1 cellular context compared by ENCODE assay signal in the genomic region with DNA sequence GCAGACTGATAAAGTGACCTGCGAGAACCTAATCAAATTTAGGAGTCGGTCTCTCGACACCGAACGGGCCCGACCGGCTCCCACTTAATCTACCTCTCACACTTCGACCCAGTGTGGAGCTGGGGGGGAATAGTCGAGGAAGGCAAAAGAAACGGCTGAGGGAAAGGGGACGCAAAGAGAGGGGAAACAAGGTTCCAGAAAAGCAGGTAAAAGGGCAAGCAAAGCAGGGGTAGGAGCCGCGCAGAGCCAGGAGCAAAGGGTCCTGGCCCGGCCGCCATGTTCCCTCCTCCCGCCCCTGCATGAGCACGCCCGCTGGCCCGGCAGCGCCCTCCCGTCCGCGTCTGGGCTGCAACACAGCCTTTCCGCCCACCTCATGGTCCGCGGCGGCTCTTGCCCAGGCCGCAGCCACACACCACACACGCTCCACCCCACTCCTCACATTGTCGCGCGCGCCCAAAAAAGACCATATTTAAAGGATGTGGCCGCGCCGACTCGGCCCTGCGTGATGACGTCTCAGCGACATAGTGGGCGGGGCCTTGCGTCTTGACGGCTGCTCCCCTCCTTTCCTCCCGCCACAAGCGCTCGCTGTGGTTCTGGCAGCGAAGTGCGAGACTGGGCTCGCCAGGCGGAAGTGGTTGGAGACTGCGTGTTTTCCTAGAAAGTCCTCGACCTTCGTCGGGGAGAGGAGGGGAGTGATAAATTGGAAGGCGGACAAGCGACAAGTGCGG.
TF ChIP-seq lines count a peak whose summit lies in the region.

A gene with protein sequence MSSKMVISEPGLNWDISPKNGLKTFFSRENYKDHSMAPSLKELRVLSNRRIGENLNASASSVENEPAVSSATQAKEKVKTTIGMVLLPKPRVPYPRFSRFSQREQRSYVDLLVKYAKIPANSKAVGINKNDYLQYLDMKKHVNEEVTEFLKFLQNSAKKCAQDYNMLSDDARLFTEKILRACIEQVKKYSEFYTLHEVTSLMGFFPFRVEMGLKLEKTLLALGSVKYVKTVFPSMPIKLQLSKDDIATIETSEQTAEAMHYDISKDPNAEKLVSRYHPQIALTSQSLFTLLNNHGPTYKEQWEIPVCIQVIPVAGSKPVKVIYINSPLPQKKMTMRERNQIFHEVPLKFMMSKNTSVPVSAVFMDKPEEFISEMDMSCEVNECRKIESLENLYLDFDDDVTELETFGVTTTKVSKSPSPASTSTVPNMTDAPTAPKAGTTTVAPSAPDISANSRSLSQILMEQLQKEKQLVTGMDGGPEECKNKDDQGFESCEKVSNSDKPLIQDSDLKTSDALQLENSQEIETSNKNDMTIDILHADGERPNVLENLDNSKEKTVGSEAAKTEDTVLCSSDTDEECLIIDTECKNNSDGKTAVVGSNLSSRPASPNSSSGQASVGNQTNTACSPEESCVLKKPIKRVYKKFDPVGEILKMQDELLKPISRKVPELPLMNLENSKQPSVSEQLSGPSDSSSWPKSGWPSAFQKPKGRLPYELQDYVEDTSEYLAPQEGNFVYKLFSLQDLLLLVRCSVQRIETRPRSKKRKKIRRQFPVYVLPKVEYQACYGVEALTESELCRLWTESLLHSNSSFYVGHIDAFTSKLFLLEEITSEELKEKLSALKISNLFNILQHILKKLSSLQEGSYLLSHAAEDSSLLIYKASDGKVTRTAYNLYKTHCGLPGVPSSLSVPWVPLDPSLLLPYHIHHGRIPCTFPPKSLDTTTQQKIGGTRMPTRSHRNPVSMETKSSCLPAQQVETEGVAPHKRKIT (minus strand): TSS at position 510 of the 728 bp plus-strand sequence. CDS start 1,165 bp downstream, outside the sequence.

TF ChIP-seq in HEK293, 187 proteins besides CTCF, POLR2A, EP300 and RAD21 (continued from another document and continues in another):
- TF ChIP-seq, protein P1, sequence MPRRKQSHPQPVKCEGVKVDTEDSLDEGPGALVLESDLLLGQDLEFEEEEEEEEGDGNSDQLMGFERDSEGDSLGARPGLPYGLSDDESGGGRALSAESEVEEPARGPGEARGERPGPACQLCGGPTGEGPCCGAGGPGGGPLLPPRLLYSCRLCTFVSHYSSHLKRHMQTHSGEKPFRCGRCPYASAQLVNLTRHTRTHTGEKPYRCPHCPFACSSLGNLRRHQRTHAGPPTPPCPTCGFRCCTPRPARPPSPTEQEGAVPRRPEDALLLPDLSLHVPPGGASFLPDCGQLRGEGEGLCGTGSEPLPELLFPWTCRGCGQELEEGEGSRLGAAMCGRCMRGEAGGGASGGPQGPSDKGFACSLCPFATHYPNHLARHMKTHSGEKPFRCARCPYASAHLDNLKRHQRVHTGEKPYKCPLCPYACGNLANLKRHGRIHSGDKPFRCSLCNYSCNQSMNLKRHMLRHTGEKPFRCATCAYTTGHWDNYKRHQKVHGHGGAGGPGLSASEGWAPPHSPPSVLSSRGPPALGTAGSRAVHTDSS (tag by site-specific recombination; IDR thresholded peaks at IDR 0.05), result no peak
- TF ChIP-seq ZNF670 (tag by site-specific recombination; IDR thresholded peaks at IDR 0.05; ENCODE audit: low read depth) (no peak), ZNF140 (tag by site-specific recombination; IDR thresholded peaks at IDR 0.05) (no peak), ZFP37 (tag by site-specific recombination; IDR thresholded peaks at IDR 0.05) (no peak), ZNF394 (tag by site-specific recombination; IDR thresholded peaks at IDR 0.05; ENCODE audit: borderline replicate concordance) (peak; percentile 24; the same call in 1 of the 2 replicates), ZNF623 (tag by site-specific recombination; IDR thresholded peaks at IDR 0.05) (peak; percentile 26; the same call in 1 of the 2 replicates), MZF1 (tag by site-specific recombination; IDR thresholded peaks at IDR 0.05; ENCODE audit: borderline replicate concordance) (no peak; the same call in 1 of the 2 replicates), SCRT1 (tag by site-specific recombination; IDR thresholded peaks at IDR 0.05; ENCODE audit: borderline replicate concordance) (no peak), ZNF433 (tag by site-specific recombination; IDR thresholded peaks at IDR 0.05; ENCODE audit: low read depth) (no peak), ZNF830 (tag by site-specific recombination; IDR thresholded peaks at IDR 0.05; ENCODE audit: low read depth) (no peak), ZNF629 (tag by site-specific recombination; IDR thresholded peaks at IDR 0.05) (peak; percentile 77), OVOL3 (tag by site-specific recombination; IDR thresholded peaks at IDR 0.05) (no peak), WT1 (tag by site-specific recombination; IDR thresholded peaks at IDR 0.05) (peak; percentile 35; the same call in 1 of the 2 replicates), SCRT2 (tag by site-specific recombination; IDR thresholded peaks at IDR 0.05) (no peak), ZNF366 (tag by site-specific recombination; conservative IDR thresholded peaks at IDR 0.05) (peak; percentile 62; the same call in 1 of the 2 replicates), ZSCAN30 (tag by site-specific recombination; IDR thresholded peaks at IDR 0.05) (0 out of 2 replicates have a peak, but pooled peaks have one; percentile 9), ZNF600 (tag by site-specific recombination; IDR thresholded peaks at IDR 0.05) (peak; percentile 78), ZNF335 (tag by site-specific recombination; conservative IDR thresholded peaks at IDR 0.05) (peak; percentile 81), ZNF23 (tag by site-specific recombination; IDR thresholded peaks at IDR 0.05; ENCODE audit: borderline replicate concordance) (no peak), HOXC10 (CRISPR knock-in tag; IDR thresholded peaks at IDR 0.05) (no peak), ZNF701 (tag by site-specific recombination; IDR thresholded peaks at IDR 0.05) (no peak), ZNF132 (tag by site-specific recombination; IDR thresholded peaks at IDR 0.05; ENCODE audit: borderline replicate concordance) (no peak), ZFP3 (tag by site-specific recombination; IDR thresholded peaks at IDR 0.05; ENCODE audit: low read depth) (no peak), BCL11B (tag by site-specific recombination; IDR thresholded peaks at IDR 0.05; ENCODE audit: low read depth) (no peak), ZNF529 (tag by site-specific recombination; IDR thresholded peaks at IDR 0.05; ENCODE audit: insufficient replicate concordance) (no peak), PRDM1 (tag by site-specific recombination; IDR thresholded peaks at IDR 0.05) (no peak), ZNF677 (tag by site-specific recombination; IDR thresholded peaks at IDR 0.05) (no peak), FEZF1 (tag by site-specific recombination; IDR thresholded peaks at IDR 0.05) (peak; percentile 87), ZNF792 (tag by site-specific recombination; IDR thresholded peaks at IDR 0.05) (no peak), ZNF501 (tag by site-specific recombination; IDR thresholded peaks at IDR 0.05) (peak; percentile 66), ZSCAN23 (tag by site-specific recombination; IDR thresholded peaks at IDR 0.05) (peak; percentile 42; the same call in 1 of the 2 replicates), ZNF530 (tag by site-specific recombination; IDR thresholded peaks at IDR 0.05; ENCODE audit: low read depth) (no peak), KLF1 (tag by site-specific recombination; IDR thresholded peaks at IDR 0.05) (peak; percentile 65), MEIS1 (CRISPR knock-in tag; IDR thresholded peaks at IDR 0.05; ENCODE audit: borderline replicate concordance) (no peak), YY2 (tag by site-specific recombination; IDR thresholded peaks at IDR 0.05) (peak; percentile 66)
- TF ChIP-seq, protein P2, sequence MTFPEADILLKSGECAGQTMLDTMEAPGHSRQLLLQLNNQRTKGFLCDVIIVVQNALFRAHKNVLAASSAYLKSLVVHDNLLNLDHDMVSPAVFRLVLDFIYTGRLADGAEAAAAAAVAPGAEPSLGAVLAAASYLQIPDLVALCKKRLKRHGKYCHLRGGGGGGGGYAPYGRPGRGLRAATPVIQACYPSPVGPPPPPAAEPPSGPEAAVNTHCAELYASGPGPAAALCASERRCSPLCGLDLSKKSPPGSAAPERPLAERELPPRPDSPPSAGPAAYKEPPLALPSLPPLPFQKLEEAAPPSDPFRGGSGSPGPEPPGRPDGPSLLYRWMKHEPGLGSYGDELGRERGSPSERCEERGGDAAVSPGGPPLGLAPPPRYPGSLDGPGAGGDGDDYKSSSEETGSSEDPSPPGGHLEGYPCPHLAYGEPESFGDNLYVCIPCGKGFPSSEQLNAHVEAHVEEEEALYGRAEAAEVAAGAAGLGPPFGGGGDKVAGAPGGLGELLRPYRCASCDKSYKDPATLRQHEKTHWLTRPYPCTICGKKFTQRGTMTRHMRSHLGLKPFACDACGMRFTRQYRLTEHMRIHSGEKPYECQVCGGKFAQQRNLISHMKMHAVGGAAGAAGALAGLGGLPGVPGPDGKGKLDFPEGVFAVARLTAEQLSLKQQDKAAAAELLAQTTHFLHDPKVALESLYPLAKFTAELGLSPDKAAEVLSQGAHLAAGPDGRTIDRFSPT (tag by site-specific recombination; IDR thresholded peaks at IDR 0.05), result no peak
- TF ChIP-seq, protein P3, sequence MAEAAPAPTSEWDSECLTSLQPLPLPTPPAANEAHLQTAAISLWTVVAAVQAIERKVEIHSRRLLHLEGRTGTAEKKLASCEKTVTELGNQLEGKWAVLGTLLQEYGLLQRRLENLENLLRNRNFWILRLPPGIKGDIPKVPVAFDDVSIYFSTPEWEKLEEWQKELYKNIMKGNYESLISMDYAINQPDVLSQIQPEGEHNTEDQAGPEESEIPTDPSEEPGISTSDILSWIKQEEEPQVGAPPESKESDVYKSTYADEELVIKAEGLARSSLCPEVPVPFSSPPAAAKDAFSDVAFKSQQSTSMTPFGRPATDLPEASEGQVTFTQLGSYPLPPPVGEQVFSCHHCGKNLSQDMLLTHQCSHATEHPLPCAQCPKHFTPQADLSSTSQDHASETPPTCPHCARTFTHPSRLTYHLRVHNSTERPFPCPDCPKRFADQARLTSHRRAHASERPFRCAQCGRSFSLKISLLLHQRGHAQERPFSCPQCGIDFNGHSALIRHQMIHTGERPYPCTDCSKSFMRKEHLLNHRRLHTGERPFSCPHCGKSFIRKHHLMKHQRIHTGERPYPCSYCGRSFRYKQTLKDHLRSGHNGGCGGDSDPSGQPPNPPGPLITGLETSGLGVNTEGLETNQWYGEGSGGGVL (tag by site-specific recombination; IDR thresholded peaks at IDR 0.05), result 0 out of 2 replicates have a peak, but pooled peaks have one; percentile 22
- TF ChIP-seq, protein P4, sequence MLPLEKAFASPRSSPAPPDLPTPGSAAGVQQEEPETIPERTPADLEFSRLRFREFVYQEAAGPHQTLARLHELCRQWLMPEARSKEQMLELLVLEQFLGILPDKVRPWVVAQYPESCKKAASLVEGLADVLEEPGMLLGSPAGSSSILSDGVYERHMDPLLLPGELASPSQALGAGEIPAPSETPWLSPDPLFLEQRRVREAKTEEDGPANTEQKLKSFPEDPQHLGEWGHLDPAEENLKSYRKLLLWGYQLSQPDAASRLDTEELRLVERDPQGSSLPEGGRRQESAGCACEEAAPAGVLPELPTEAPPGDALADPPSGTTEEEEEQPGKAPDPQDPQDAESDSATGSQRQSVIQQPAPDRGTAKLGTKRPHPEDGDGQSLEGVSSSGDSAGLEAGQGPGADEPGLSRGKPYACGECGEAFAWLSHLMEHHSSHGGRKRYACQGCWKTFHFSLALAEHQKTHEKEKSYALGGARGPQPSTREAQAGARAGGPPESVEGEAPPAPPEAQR (tag by site-specific recombination; IDR thresholded peaks at IDR 0.05), result no peak
- TF ChIP-seq, protein P5, sequence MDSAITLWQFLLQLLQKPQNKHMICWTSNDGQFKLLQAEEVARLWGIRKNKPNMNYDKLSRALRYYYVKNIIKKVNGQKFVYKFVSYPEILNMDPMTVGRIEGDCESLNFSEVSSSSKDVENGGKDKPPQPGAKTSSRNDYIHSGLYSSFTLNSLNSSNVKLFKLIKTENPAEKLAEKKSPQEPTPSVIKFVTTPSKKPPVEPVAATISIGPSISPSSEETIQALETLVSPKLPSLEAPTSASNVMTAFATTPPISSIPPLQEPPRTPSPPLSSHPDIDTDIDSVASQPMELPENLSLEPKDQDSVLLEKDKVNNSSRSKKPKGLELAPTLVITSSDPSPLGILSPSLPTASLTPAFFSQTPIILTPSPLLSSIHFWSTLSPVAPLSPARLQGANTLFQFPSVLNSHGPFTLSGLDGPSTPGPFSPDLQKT (IDR thresholded peaks at IDR 0.05; ENCODE audit: borderline replicate concordance, low read depth, low read length), result no peak
- TF ChIP-seq, protein P6, sequence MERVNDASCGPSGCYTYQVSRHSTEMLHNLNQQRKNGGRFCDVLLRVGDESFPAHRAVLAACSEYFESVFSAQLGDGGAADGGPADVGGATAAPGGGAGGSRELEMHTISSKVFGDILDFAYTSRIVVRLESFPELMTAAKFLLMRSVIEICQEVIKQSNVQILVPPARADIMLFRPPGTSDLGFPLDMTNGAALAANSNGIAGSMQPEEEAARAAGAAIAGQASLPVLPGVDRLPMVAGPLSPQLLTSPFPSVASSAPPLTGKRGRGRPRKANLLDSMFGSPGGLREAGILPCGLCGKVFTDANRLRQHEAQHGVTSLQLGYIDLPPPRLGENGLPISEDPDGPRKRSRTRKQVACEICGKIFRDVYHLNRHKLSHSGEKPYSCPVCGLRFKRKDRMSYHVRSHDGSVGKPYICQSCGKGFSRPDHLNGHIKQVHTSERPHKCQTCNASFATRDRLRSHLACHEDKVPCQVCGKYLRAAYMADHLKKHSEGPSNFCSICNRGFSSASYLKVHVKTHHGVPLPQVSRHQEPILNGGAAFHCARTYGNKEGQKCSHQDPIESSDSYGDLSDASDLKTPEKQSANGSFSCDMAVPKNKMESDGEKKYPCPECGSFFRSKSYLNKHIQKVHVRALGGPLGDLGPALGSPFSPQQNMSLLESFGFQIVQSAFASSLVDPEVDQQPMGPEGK (tag by site-specific recombination; IDR thresholded peaks at IDR 0.05), result peak; percentile 56; the same call in 1 of the 2 replicates
- TF ChIP-seq, protein P7, sequence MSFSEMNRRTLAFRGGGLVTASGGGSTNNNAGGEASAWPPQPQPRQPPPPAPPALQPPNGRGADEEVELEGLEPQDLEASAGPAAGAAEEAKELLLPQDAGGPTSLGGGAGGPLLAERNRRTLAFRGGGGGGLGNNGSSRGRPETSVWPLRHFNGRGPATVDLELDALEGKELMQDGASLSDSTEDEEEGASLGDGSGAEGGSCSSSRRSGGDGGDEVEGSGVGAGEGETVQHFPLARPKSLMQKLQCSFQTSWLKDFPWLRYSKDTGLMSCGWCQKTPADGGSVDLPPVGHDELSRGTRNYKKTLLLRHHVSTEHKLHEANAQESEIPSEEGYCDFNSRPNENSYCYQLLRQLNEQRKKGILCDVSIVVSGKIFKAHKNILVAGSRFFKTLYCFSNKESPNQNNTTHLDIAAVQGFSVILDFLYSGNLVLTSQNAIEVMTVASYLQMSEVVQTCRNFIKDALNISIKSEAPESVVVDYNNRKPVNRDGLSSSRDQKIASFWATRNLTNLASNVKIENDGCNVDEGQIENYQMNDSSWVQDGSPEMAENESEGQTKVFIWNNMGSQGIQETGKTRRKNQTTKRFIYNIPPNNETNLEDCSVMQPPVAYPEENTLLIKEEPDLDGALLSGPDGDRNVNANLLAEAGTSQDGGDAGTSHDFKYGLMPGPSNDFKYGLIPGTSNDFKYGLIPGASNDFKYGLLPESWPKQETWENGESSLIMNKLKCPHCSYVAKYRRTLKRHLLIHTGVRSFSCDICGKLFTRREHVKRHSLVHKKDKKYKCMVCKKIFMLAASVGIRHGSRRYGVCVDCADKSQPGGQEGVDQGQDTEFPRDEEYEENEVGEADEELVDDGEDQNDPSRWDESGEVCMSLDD (tag by site-specific recombination; IDR thresholded peaks at IDR 0.05), result no peak
